22 cellular contexts compared by ENCODE assay signal in genomic region chr3:182919866-182920357, GRCh38.
"Had no signal": no experiment of that assay in that cellular context is flagged by ENCODE, and none has a peak within 500 bp of the region (broad histone marks: within the 10 kb centered on the region; RNA-seq: fewer than 3 reads in every experiment).

No MANE protein-coding gene starts in this region.

- H3K27ac ChIP-seq: breast epithelium, colonic mucosa, dorsolateral prefrontal cortex, left lung, prostate gland, right atrium auricular region, thyroid gland, upper lobe of right lung had no signal

- H3K4me1 ChIP-seq: breast epithelium, colonic mucosa, left lung, prostate gland, right atrium auricular region, upper lobe of right lung had no signal

- H3K27me3 ChIP-seq: breast epithelium, colonic mucosa, dorsolateral prefrontal cortex, left lung, right atrium auricular region, thyroid gland, upper lobe of right lung had no signal

- H3K36me3 ChIP-seq: breast epithelium, colonic mucosa, prostate gland, right atrium auricular region, thyroid gland had no signal

- FAIRE-seq: endothelial cell of umbilical vein had no signal

- H3K4me3 ChIP-seq: breast epithelium, colonic mucosa, dorsolateral prefrontal cortex, left lung, prostate gland, right atrium auricular region, thyroid gland, upper lobe of right lung had no signal

- DNase-seq: activated CD4-positive, alpha-beta T cell treated with anti-CD3 and anti-CD28 coated beads, Interleukin-2, amount 50 U/mL, for 4 hours; activated CD8-positive, alpha-beta memory T cell treated with anti-CD3 and anti-CD28 coated beads for 24 hours; activated CD8-positive, alpha-beta memory T cell treated with anti-CD3 and anti-CD28 coated beads, Interleukin-2, amount 50 U/mL, for 4 hours; activated naive CD4-positive, alpha-beta T cell; activated naive CD8-positive, alpha-beta T cell treated with anti-CD3 and anti-CD28 coated beads for 36 hours; activated T-cell treated with anti-CD3 and anti-CD28 coated beads, Interleukin-2, amount 50 U/mL, for 24 hours; amniotic stem cell; colonic mucosa; dorsolateral prefrontal cortex; effector memory CD8-positive, alpha-beta T cell; foreskin melanocyte; hippocampal formation; kidney glomerular epithelial cell; left lung; stimulated activated CD4-positive, alpha-beta T cell treated with anti-CD3 and anti-CD28 coated beads, Interleukin-12 subunit alpha, Interleukin-12 subunit beta, amount 100 ng/mL, for 4 hours; substantia nigra; thyroid gland; upper lobe of right lung had no signal

- H3K9me3 ChIP-seq: breast epithelium, colonic mucosa, left lung, prostate gland, right atrium auricular region, thyroid gland, upper lobe of right lung had no signal
